In the genomic region with DNA sequence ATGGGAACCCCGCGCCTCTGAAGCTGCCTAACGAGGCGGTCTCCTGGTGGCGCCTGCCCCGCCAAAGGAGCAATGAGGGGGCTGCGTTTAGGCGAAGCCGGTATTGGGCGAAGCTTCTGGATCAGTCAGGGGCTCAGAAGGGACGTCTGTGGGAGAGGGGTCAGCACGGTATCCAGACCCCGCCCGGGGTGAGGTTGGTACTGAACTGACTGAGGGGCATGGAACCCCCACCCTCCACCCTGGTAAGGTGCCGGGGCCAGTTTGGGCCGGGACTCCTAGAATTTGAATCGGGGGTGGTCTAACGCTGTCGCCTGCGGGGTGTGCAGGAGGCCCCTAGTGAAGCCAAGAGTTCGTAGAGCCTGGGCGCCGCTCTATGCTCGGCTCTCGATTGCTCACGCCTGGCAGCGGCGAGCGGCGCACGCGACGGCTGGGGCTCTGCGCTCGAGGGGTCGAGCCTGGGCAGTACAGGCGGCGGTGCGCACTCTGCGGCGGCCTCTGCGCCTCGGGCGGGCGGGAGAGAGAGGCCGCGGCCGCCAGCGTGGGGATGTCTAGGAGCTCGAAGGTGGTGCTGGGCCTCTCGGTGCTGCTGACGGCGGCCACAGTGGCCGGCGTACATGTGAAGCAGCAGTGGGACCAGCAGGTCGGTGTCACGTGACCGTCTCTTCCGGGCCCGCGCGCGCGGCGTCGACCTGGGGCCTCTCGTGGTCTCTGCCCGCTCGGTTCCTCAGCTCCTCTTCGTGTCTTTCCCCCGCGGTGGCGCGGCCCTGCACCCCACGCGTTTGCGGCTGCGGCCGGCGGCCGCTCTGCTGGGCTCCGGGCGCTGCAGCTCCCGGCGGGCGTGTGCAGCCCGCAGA, we compare ENCODE assay signal across 1 cellular context.
TF ChIP-seq lines count a peak whose summit lies in the region.

A gene with protein sequence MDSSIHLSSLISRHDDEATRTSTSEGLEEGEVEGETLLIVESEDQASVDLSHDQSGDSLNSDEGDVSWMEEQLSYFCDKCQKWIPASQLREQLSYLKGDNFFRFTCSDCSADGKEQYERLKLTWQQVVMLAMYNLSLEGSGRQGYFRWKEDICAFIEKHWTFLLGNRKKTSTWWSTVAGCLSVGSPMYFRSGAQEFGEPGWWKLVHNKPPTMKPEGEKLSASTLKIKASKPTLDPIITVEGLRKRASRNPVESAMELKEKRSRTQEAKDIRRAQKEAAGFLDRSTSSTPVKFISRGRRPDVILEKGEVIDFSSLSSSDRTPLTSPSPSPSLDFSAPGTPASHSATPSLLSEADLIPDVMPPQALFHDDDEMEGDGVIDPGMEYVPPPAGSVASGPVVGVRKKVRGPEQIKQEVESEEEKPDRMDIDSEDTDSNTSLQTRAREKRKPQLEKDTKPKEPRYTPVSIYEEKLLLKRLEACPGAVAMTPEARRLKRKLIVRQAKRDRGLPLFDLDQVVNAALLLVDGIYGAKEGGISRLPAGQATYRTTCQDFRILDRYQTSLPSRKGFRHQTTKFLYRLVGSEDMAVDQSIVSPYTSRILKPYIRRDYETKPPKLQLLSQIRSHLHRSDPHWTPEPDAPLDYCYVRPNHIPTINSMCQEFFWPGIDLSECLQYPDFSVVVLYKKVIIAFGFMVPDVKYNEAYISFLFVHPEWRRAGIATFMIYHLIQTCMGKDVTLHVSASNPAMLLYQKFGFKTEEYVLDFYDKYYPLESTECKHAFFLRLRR (plus strand): TSS at position 452 of the 854 bp plus-strand sequence. CDS start 4,798 bp downstream, outside the sequence.
A gene with protein sequence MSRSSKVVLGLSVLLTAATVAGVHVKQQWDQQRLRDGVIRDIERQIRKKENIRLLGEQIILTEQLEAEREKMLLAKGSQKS (plus strand): TSS at position 452 of the 854 bp plus-strand sequence. CDS start 93 bp downstream, at position 545.

TF ChIP-seq in K562, 482 proteins besides CTCF, POLR2A, EP300 and RAD21 (continued from another document and continues in another):
- TF ChIP-seq, protein P1, sequence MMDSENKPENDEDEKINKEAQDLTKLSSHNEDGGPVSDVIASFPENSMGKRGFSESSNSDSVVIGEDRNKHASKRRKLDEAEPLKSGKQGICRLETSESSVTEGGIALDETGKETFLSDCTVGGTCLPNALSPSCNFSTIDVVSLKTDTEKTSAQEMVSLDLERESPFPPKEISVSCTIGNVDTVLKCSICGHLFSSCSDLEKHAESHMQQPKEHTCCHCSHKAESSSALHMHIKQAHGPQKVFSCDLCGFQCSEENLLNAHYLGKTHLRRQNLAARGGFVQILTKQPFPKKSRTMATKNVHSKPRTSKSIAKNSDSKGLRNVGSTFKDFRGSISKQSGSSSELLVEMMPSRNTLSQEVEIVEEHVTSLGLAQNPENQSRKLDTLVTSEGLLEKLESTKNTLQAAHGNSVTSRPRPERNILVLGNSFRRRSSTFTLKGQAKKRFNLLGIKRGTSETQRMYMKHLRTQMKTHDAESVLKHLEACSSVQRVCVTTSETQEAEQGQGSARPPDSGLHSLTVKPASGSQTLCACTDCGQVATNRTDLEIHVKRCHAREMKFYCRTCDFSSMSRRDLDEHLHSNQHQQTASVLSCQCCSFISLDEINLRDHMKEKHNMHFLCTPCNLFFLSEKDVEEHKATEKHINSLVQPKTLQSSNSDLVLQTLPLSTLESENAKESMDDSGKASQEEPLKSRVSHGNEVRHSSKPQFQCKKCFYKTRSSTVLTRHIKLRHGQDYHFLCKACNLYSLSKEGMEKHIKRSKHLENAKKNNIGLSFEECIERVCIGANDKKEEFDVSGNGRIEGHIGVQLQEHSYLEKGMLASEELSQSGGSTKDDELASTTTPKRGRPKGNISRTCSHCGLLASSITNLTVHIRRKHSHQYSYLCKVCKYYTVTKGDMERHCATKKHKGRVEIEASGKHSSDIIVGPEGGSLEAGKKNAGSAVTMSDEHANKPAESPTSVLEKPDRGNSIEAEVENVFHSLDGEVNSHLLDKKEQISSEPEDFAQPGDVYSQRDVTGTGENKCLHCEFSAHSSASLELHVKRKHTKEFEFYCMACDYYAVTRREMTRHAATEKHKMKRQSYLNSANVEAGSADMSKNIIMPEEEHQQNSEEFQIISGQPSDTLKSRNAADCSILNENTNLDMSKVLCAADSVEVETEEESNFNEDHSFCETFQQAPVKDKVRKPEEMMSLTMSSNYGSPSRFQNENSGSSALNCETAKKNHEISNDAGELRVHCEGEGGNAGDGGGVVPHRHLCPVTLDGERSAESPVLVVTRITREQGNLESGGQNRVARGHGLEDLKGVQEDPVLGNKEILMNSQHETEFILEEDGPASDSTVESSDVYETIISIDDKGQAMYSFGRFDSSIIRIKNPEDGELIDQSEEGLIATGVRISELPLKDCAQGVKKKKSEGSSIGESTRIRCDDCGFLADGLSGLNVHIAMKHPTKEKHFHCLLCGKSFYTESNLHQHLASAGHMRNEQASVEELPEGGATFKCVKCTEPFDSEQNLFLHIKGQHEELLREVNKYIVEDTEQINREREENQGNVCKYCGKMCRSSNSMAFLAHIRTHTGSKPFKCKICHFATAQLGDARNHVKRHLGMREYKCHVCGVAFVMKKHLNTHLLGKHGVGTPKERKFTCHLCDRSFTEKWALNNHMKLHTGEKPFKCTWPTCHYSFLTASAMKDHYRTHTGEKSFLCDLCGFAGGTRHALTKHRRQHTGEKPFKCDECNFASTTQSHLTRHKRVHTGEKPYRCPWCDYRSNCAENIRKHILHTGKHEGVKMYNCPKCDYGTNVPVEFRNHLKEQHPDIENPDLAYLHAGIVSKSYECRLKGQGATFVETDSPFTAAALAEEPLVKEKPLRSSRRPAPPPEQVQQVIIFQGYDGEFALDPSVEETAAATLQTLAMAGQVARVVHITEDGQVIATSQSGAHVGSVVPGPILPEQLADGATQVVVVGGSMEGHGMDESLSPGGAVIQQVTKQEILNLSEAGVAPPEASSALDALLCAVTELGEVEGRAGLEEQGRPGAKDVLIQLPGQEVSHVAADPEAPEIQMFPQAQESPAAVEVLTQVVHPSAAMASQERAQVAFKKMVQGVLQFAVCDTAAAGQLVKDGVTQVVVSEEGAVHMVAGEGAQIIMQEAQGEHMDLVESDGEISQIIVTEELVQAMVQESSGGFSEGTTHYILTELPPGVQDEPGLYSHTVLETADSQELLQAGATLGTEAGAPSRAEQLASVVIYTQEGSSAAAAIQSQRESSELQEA (IDR thresholded peaks at IDR 0.05; ENCODE audit: low read depth) = no peak
- no peak for TF ChIP-seq ETV1 (tag; conservative IDR thresholded peaks at IDR 0.05; ENCODE audit: low read depth)
- TF ChIP-seq ZNF24 (IDR thresholded peaks at IDR 0.05) = peak; percentile 29; the same call in 1 of the 2 replicates
- TF ChIP-seq, protein P2, sequence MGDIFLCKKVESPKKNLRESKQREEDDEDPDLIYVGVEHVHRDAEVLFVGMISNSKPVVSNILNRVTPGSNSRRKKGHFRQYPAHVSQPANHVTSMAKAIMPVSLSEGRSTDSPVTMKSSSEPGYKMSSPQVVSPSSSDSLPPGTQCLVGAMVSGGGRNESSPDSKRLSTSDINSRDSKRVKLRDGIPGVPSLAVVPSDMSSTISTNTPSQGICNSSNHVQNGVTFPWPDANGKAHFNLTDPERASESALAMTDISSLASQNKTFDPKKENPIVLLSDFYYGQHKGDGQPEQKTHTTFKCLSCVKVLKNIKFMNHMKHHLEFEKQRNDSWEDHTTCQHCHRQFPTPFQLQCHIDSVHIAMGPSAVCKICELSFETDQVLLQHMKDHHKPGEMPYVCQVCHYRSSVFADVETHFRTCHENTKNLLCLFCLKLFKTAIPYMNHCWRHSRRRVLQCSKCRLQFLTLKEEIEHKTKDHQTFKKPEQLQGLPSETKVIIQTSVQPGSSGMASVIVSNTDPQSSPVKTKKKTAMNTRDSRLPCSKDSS (IDR thresholded peaks at IDR 0.05; ENCODE audit: low read depth, partially characterized antibody) = no peak
- no peak for TF ChIP-seq ZNF354B (CRISPR knock-in tag; IDR thresholded peaks at IDR 0.05)
- TF ChIP-seq TFAM (CRISPR knock-in tag; conservative IDR thresholded peaks at IDR 0.05) = no peak
- no peak for TF ChIP-seq RUNX1 (IDR thresholded peaks at IDR 0.05; ENCODE audit: low read depth)
- TF ChIP-seq HDAC2 (IDR thresholded peaks at IDR 0.05) = no peak
- TF ChIP-seq FOXJ3 (CRISPR knock-in tag; IDR thresholded peaks at IDR 0.05) = no peak
- TF ChIP-seq, protein P3, sequence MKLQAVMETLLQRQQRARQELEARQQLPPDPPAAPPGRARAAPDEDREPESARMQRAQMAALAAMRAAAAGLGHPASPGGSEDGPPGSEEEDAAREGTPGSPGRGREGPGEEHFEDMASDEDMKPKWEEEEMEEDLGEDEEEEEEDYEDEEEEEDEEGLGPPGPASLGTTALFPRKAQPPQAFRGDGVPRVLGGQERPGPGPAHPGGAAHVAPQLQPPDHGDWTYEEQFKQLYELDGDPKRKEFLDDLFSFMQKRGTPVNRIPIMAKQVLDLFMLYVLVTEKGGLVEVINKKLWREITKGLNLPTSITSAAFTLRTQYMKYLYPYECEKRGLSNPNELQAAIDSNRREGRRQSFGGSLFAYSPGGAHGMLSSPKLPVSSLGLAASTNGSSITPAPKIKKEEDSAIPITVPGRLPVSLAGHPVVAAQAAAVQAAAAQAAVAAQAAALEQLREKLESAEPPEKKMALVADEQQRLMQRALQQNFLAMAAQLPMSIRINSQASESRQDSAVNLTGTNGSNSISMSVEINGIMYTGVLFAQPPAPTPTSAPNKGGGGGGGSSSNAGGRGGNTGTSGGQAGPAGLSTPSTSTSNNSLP (IDR thresholded peaks at IDR 0.05; ENCODE audit: borderline replicate concordance, low read depth, low read length) = no peak
- TF ChIP-seq CREM (IDR thresholded peaks at IDR 0.05; ENCODE audit: low read depth) = peak; percentile 88
- no peak for TF ChIP-seq CHD2 (IDR thresholded peaks at IDR 0.05; ENCODE audit: low read depth, low read length)
- peak; percentile 98 for TF ChIP-seq HNRNPLL (IDR thresholded peaks at IDR 0.05; ENCODE audit: low read depth, low read length, poor library complexity, severe bottlenecking)
- TF ChIP-seq DNMT1 (IDR thresholded peaks at IDR 0.05) = no peak
- TF ChIP-seq ZNF583 (CRISPR knock-in tag; IDR thresholded peaks at IDR 0.05) = no peak
- no peak for TF ChIP-seq HMG20A (CRISPR knock-in tag; conservative IDR thresholded peaks at IDR 0.05)
- TF ChIP-seq ZNF143 (CRISPR knock-in tag; IDR thresholded peaks at IDR 0.05) = no peak
- TF ChIP-seq HNRNPH1 (optimal IDR thresholded peaks at IDR 0.05; ENCODE audit: low read depth, low read length) = no peak
- TF ChIP-seq, protein P4, sequence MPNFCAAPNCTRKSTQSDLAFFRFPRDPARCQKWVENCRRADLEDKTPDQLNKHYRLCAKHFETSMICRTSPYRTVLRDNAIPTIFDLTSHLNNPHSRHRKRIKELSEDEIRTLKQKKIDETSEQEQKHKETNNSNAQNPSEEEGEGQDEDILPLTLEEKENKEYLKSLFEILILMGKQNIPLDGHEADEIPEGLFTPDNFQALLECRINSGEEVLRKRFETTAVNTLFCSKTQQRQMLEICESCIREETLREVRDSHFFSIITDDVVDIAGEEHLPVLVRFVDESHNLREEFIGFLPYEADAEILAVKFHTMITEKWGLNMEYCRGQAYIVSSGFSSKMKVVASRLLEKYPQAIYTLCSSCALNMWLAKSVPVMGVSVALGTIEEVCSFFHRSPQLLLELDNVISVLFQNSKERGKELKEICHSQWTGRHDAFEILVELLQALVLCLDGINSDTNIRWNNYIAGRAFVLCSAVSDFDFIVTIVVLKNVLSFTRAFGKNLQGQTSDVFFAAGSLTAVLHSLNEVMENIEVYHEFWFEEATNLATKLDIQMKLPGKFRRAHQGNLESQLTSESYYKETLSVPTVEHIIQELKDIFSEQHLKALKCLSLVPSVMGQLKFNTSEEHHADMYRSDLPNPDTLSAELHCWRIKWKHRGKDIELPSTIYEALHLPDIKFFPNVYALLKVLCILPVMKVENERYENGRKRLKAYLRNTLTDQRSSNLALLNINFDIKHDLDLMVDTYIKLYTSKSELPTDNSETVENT (CRISPR knock-in tag; IDR thresholded peaks at IDR 0.05) = 0 out of 2 replicates have a peak, but pooled peaks have one; percentile 55
- TF ChIP-seq TSC22D4 (tag; IDR thresholded peaks at IDR 0.05) = no peak
- TF ChIP-seq NRF1 (conservative IDR thresholded peaks at IDR 0.05 in 1 of 2, IDR thresholded peaks at IDR 0.05 in 1 of 2) = peak; percentile 73 to 76
- no peak for TF ChIP-seq TAF7 (tag; IDR thresholded peaks at IDR 0.05)
- no peak for TF ChIP-seq ZKSCAN8 (CRISPR knock-in tag; IDR thresholded peaks at IDR 0.05)
- no peak for TF ChIP-seq SRF (CRISPR knock-in tag; IDR thresholded peaks at IDR 0.05)
- TF ChIP-seq ASH1L (IDR thresholded peaks at IDR 0.05; ENCODE audit: borderline replicate concordance, low read depth, partially characterized antibody) = no peak
- TF ChIP-seq PTBP1 (IDR thresholded peaks at IDR 0.05; ENCODE audit: low read depth, low read length) = no peak
- TF ChIP-seq, protein P5, sequence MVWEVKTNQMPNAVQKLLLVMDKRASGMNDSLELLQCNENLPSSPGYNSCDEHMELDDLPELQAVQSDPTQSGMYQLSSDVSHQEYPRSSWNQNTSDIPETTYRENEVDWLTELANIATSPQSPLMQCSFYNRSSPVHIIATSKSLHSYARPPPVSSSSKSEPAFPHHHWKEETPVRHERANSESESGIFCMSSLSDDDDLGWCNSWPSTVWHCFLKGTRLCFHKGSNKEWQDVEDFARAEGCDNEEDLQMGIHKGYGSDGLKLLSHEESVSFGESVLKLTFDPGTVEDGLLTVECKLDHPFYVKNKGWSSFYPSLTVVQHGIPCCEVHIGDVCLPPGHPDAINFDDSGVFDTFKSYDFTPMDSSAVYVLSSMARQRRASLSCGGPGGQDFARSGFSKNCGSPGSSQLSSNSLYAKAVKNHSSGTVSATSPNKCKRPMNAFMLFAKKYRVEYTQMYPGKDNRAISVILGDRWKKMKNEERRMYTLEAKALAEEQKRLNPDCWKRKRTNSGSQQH (CRISPR knock-in tag; IDR thresholded peaks at IDR 0.05) = no peak
- TF ChIP-seq, protein P6, sequence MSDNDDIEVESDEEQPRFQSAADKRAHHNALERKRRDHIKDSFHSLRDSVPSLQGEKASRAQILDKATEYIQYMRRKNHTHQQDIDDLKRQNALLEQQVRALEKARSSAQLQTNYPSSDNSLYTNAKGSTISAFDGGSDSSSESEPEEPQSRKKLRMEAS (CRISPR knock-in tag; IDR thresholded peaks at IDR 0.05) = peak; percentile 91
- TF ChIP-seq HMG20B (CRISPR knock-in tag; IDR thresholded peaks at IDR 0.05) = no peak
- peak; percentile 77 for TF ChIP-seq HCFC1 (IDR thresholded peaks at IDR 0.05; ENCODE audit: low read depth, low read length)
- TF ChIP-seq ATF7 (IDR thresholded peaks at IDR 0.05) = peak; percentile 64; the same call in 1 of the 2 replicates
- TF ChIP-seq RBM25 (IDR thresholded peaks at IDR 0.05; ENCODE audit: low read depth, low read length, severe bottlenecking) = no peak
- TF ChIP-seq STAT5A (IDR thresholded peaks at IDR 0.05; ENCODE audit: borderline replicate concordance, low read length) = no peak; the same call in 1 of the 2 replicates
- TF ChIP-seq, protein P7, sequence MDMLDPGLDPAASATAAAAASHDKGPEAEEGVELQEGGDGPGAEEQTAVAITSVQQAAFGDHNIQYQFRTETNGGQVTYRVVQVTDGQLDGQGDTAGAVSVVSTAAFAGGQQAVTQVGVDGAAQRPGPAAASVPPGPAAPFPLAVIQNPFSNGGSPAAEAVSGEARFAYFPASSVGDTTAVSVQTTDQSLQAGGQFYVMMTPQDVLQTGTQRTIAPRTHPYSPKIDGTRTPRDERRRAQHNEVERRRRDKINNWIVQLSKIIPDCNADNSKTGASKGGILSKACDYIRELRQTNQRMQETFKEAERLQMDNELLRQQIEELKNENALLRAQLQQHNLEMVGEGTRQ (CRISPR knock-in tag; IDR thresholded peaks at IDR 0.05) = peak; percentile 90
- TF ChIP-seq ZNF324 (CRISPR knock-in tag; IDR thresholded peaks at IDR 0.05) = no peak
- peak; percentile 48 for TF ChIP-seq POLR2AphosphoS5 (IDR thresholded peaks at IDR 0.05; ENCODE audit: control insufficient read depth, insufficient read depth, low read depth, low read length)
- TF ChIP-seq MEF2A (IDR thresholded peaks at IDR 0.05; ENCODE audit: control insufficient read depth, low read depth, low read length) = no peak
- TF ChIP-seq ELF1 (tag; IDR thresholded peaks at IDR 0.05) = peak; percentile 35; the same call in 1 of the 2 replicates
- no peak for TF ChIP-seq ZNF696 (CRISPR knock-in tag; conservative IDR thresholded peaks at IDR 0.05)
- no peak for TF ChIP-seq NFYB (IDR thresholded peaks at IDR 0.05; ENCODE audit: extremely low read depth, insufficient read length)
- no peak for TF ChIP-seq BRD4 (IDR thresholded peaks at IDR 0.05)
